ENCODE assay signal across 29 cellular contexts in genomic region chr9:86308687-86309086, GRCh38. TPM values are rescaled to one million over a fixed set of nuclear protein-coding genes. Genes with fewer than 3 reads are reported as not detected.
"Had no signal": no experiment of that assay in that cellular context is flagged by ENCODE, and none has a peak within 500 bp of the region (broad histone marks: within the 10 kb centered on the region; RNA-seq: fewer than 3 reads in every experiment).

No MANE protein-coding gene starts in this region.

- H3K4me1 ChIP-seq: body of pancreas had no signal

- H3K27me3 Mint-ChIP-seq: activated B cell treated with CpG ODN at 0.5 μM for 24 hours; activated CD4-positive, alpha-beta T cell treated with anti-CD3 and anti-CD28 coated beads, Interleukin-2, amount 10 ng/mL, durations not matched to agents 24 days and 14 days; activated CD8-positive, alpha-beta memory T cell treated with anti-CD3 and anti-CD28 coated beads, Interleukin-2, amount 10 ng/mL, durations not matched to agents 7 days and 5 days; activated naive CD4-positive, alpha-beta T cell treated with anti-CD3 and anti-CD28 coated beads, Interleukin-2, amount 10 ng/mL, durations not matched to agents 7 days and 5 days; activated naive CD8-positive, alpha-beta T cell treated with anti-CD3 and anti-CD28 coated beads for 36 hours; T-cell had no signal

- H3K27ac Mint-ChIP-seq: activated B cell treated with CpG ODN at 0.5 μM for 24 hours; activated CD4-positive, alpha-beta T cell treated with anti-CD3 and anti-CD28 coated beads, Interleukin-2, amount 10 ng/mL, durations not matched to agents 24 days and 14 days; activated CD8-positive, alpha-beta memory T cell treated with anti-CD3 and anti-CD28 coated beads, Interleukin-2, amount 10 ng/mL, durations not matched to agents 7 days and 5 days; activated naive CD4-positive, alpha-beta T cell treated with anti-CD3 and anti-CD28 coated beads, Interleukin-2, amount 10 ng/mL, durations not matched to agents 7 days and 5 days; activated naive CD8-positive, alpha-beta T cell treated with anti-CD3 and anti-CD28 coated beads for 36 hours; T-cell had no signal

- H3K27me3 ChIP-seq: adrenal gland, body of pancreas had no signal

- H3K4me3 ChIP-seq: adrenal gland, body of pancreas, SK-N-MC had no signal

- DNase-seq: activated B cell treated with CpG ODN at 0.5 μM for 24 hours; activated CD4-positive, alpha-beta T cell treated with anti-CD3 and anti-CD28 coated beads for 1 hour; activated CD4-positive, alpha-beta T cell treated with anti-CD3 and anti-CD28 coated beads, Interleukin-2, amount 10 ng/mL, durations not matched to agents 24 days and 14 days; activated CD4-positive, alpha-beta T cell treated with anti-CD3 and anti-CD28 coated beads, Interleukin-2, amount 50 U/mL, for 48 hours; activated CD8-positive, alpha-beta memory T cell treated with anti-CD3 and anti-CD28 coated beads, Interleukin-2, amount 10 ng/mL, durations not matched to agents 7 days and 5 days; activated gamma-delta T cell; activated naive CD4-positive, alpha-beta T cell treated with anti-CD3 and anti-CD28 coated beads, Interleukin-2, amount 10 ng/mL, durations not matched to agents 7 days and 5 days; activated naive CD8-positive, alpha-beta T cell treated with anti-CD3 and anti-CD28 coated beads for 36 hours; activated T-cell treated with anti-CD3 and anti-CD28 coated beads, Interleukin-2, amount 50 U/mL, for 4 hours; adrenal gland; aorta; body of pancreas; central memory CD4-positive, alpha-beta T cell; Karpas-422; NCI-H1048; NCI-H1417; NCI-H1930; NCI-H2171; NCI-H2227 treated with DMSO at 0.1 percent for 48 hours; NCI-H510A; NCI-H526 treated with DMSO at 0.1 percent for 48 hours; NCI-H82; RPMI8226; T-cell; T-helper 2 cell; T1000 had no signal

- H3K4me1 Mint-ChIP-seq: activated B cell treated with CpG ODN at 0.5 μM for 24 hours had no signal

- ATAC-seq: activated CD8-positive, alpha-beta memory T cell treated with anti-CD3 and anti-CD28 coated beads, Interleukin-2, amount 10 ng/mL, durations not matched to agents 7 days and 5 days; activated T-cell treated with anti-CD3 and anti-CD28 coated beads, Interleukin-2, amount 50 U/mL, for 4 hours; body of pancreas; Panc1; Right ventricle myocardium inferior; T-cell had no signal

- H3K27ac ChIP-seq: body of pancreas, SK-N-MC had no signal

- H3K9me3 Mint-ChIP-seq: activated B cell treated with CpG ODN at 0.5 μM for 24 hours; activated CD4-positive, alpha-beta T cell treated with anti-CD3 and anti-CD28 coated beads, Interleukin-2, amount 10 ng/mL, durations not matched to agents 24 days and 14 days; activated naive CD4-positive, alpha-beta T cell treated with anti-CD3 and anti-CD28 coated beads, Interleukin-2, amount 10 ng/mL, durations not matched to agents 7 days and 5 days; activated naive CD8-positive, alpha-beta T cell treated with anti-CD3 and anti-CD28 coated beads for 36 hours; activated T-cell treated with anti-CD3 and anti-CD28 coated beads, Interleukin-2, amount 50 U/mL, for 4 hours; T-cell had no signal

- H3K4me3 Mint-ChIP-seq: activated B cell treated with CpG ODN at 0.5 μM for 24 hours; activated CD4-positive, alpha-beta T cell treated with anti-CD3 and anti-CD28 coated beads, Interleukin-2, amount 10 ng/mL, durations not matched to agents 24 days and 14 days; activated CD8-positive, alpha-beta memory T cell treated with anti-CD3 and anti-CD28 coated beads, Interleukin-2, amount 10 ng/mL, durations not matched to agents 7 days and 5 days; activated naive CD4-positive, alpha-beta T cell treated with anti-CD3 and anti-CD28 coated beads, Interleukin-2, amount 10 ng/mL, durations not matched to agents 7 days and 5 days; activated naive CD8-positive, alpha-beta T cell treated with anti-CD3 and anti-CD28 coated beads for 36 hours; activated T-cell treated with anti-CD3 and anti-CD28 coated beads, Interleukin-2, amount 50 U/mL, for 4 hours; T-cell had no signal

- H3K9me3 ChIP-seq: adrenal gland, body of pancreas had no signal

RNA-seq across cellular contexts. Expression of gene C9orf153, which starts 49.2 kb away (rescaled TPM):
- total RNA-seq: Right ventricle myocardium inferior had no signal
- polyA plus RNA-seq: aorta had no signal
